ENCODE assay signal across 6 cellular contexts in the genomic region with DNA sequence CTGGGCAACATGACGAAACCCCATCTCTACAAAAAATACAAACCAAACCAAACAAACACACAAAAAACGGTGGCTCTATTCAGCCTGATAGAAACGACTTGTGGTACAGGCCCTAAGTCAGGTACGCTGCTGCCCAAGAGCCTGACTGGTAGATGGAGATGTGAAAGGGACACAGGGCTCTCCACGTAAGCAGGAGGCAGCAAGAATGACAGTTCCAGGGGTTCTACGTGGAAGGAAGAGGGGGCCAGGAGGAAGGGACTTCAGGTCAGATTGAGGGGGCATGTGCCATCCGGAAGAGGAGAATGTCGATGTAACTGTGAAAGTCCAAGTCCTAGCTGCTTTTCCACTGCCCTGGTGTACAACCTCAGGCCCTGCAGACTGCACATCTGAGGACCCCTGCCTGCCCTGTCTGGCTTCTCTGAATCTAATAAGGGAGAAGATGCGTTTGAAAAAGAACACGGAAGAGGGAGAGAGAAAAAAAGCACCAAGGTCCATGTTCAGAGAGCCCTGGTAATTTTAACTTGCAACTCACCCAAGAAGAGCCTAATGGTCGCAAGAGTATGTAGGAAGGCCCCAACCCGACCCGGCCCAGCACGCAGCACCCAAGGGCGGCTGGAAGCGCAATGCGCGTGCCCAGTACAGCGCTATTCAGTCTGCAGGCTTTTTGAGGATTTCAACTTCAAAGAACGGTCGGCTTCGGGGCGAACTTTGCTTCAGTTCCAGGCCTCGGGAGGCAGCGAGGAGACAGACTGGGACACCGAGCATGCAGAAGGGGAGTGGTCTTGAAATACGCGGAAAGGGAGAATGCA. TPM values are rescaled to one million over a fixed set of nuclear protein-coding genes. Genes with fewer than 3 reads are reported as not detected.
DNase-seq lines count a peak whose midpoint lies in the region; ATAC-seq and TF ChIP-seq lines count a peak whose summit lies in the region.

No MANE protein-coding gene starts in this region.

- BruUV-seq in Panc1 (replicated peaks; lab: Mats Ljungman, UMichigan) = no TSS peak

- H3K4me3 ChIP-seq in Panc1 (ENCODE audit: low read depth in 2 of 2, low read length in 2 of 2) = peak overlapping the region; percentile 82 to 93
- H3K4me3 ChIP-seq in upper lobe of left lung = peak overlapping the region; percentile 11 to 89 (median 82)

- H3K27ac ChIP-seq in Panc1 (ENCODE audit: low read length) = peak overlapping the region; percentile 94
- peak overlapping the region; percentile 91 to 98 (median 94) for H3K27ac ChIP-seq in upper lobe of left lung

- H3K9me3 ChIP-seq in Panc1 (ENCODE audit: control insufficient read depth, insufficient read depth, low read depth, low read length) (no peaks in the 10 kb centered on the region), upper lobe of left lung (no peaks in the 10 kb centered on the region)

- WGBS in upper lobe of left lung, 2 donors = 6 to 7% methylated on average over 24 to 27 of the region's 28 CpGs

- no peaks in the 10 kb centered on the region for H3K27me3 ChIP-seq in Panc1 (ENCODE audit: control insufficient read depth, insufficient read depth, low read length)
- no peaks in the 10 kb centered on the region for H3K27me3 ChIP-seq in upper lobe of left lung

- DNase-seq in Panc1 (ENCODE audit: low read depth, low spot score) (no peak), left ventricle myocardium superior (no peak), upper lobe of left lung (peak in 1 of 2 donors; percentile 87), putamen (ENCODE audit: low spot score) (no peak), glomerular visceral epithelial cell (ENCODE audit: extremely low spot score) (no peak)

- intact Hi-C loops in Panc1 (cut with micrococcal nuclease; ENCODE audit: unreplicated experiment) = no loop called here
- intact Hi-C loops in left ventricle myocardium superior (cut with micrococcal nuclease) = no loop called here

- POLR2A ChIA-PET in Panc1 (lab: Charles Lee) = interaction anchor here (1.0 to 1.1 kb wide), 2 partner anchors 9 to 146 kb away, joined by 3 to 6 read pairs; partner anchors contain the start of gene NEAT1

- TF ChIP-seq EP300 in upper lobe of left lung (IDR thresholded peaks at IDR 0.05) = no peak

- no peaks in the 10 kb centered on the region; the same call in 1 of the 2 replicates for H3K36me3 ChIP-seq in Panc1 (ENCODE audit: control insufficient read depth, insufficient read depth, low read length)
- H3K36me3 ChIP-seq in upper lobe of left lung = peaks cover 0 to 6% (median 0%) of the 10 kb centered on the region in 4 donors

- peak in 2 of 4 donors; percentile 31 to 57 for TF ChIP-seq POLR2A in upper lobe of left lung (IDR thresholded peaks at IDR 0.05)

- TF ChIP-seq CTCF in Panc1 (IDR thresholded peaks at IDR 0.05) (no peak), upper lobe of left lung (IDR thresholded peaks at IDR 0.05) (no peak)

- CTCF ChIA-PET in Panc1 (lab: Charles Lee) = interaction anchor here (2.1 to 2.5 kb wide), 2 partner anchors 10 to 28 kb away, joined by 15 to 18 read pairs; no protein-coding TSS in a partner anchor

- in situ Hi-C loops in Panc1 (cut with HindIII; ENCODE audit: low pct_unique_long_range_greater_than_20kb, low sequenced_read_pairs) = no loop called here

- ATAC-seq in GM19043 (IDR thresholded peaks at IDR 0.05; ENCODE audit: low read depth, unreplicated experiment) = peak; percentile 6
- ATAC-seq in Panc1 = peak; percentile 3
- peak; percentile 18 for ATAC-seq in left ventricle myocardium superior
- peak; percentile 30 to 49 for ATAC-seq in upper lobe of left lung (ENCODE audit: low FRiP score in 2 of 2)

- H3K4me1 ChIP-seq in Panc1 (ENCODE audit: control insufficient read depth, insufficient read depth, low read length) = peaks cover 20% of the 10 kb centered on the region
- peaks cover 46 to 76% (median 64%) of the 10 kb centered on the region in 4 donors for H3K4me1 ChIP-seq in upper lobe of left lung

RNA-seq across cellular contexts. Expression of gene ZNRD2, which starts 0.9 kb away (rescaled TPM):
- total RNA-seq in Panc1 (2021; ENCODE audit: unreplicated experiment) = 61.2 TPM
- polyA plus RNA-seq in Panc1 (2012; ENCODE audit: insufficient read length) = 138 TPM
- total RNA-seq in left ventricle myocardium superior = 25.0 TPM
- total RNA-seq in upper lobe of left lung = 10 to 100 TPM; 22.6 to 60.7 (median 39.7) TPM

RNA-seq across cellular contexts. Expression of gene FAM89B, which starts 3.0 kb away (rescaled TPM):
- total RNA-seq in Panc1 (2021; ENCODE audit: unreplicated experiment) (102 TPM), left ventricle myocardium superior (39.3 TPM), upper lobe of left lung (10 to 100 TPM; 27.9 to 65.8 (median 45.3) TPM)
- polyA plus RNA-seq in Panc1 (2012; ENCODE audit: insufficient read length) = 151 TPM

RNA-seq across cellular contexts. Expression of gene EHBP1L1, which starts 6.5 kb away (rescaled TPM):
- total RNA-seq in Panc1 (2021; ENCODE audit: unreplicated experiment) (108 TPM), left ventricle myocardium superior (57.3 TPM), upper lobe of left lung (100 to 1,000 TPM in 4 of 6 donors, 10 to 100 TPM in 2; 70.4 to 220 (median 133) TPM)
- polyA plus RNA-seq in Panc1 (2012; ENCODE audit: insufficient read length) = 109 TPM

RNA-seq across cellular contexts. Expression of gene LTBP3, which starts 11.2 kb away (rescaled TPM):
- 133 TPM for total RNA-seq in Panc1 (2021; ENCODE audit: unreplicated experiment)
- polyA plus RNA-seq in Panc1 (2012; ENCODE audit: insufficient read length) = 275 TPM
- 77.5 TPM for total RNA-seq in left ventricle myocardium superior
- total RNA-seq in upper lobe of left lung = 100 to 1,000 TPM in 5 of 6 donors, 10 to 100 TPM in 1; 99.9 to 479 (median 131) TPM

RNA-seq across cellular contexts. Expression of gene KCNK7, which starts 26.2 kb away (rescaled TPM):
- total RNA-seq in Panc1 (2021; ENCODE audit: unreplicated experiment) (0.69 TPM), left ventricle myocardium superior (0.94 TPM), upper lobe of left lung (1 to 10 TPM in 4 of 6 donors, under 1 TPM in 1, not detected in 1; 0.59 to 3.7 (median 1.7) TPM)
- polyA plus RNA-seq in Panc1 (2012; ENCODE audit: insufficient read length) = 0.63 TPM
